29 cellular contexts compared by ENCODE assay signal in the genomic region with DNA sequence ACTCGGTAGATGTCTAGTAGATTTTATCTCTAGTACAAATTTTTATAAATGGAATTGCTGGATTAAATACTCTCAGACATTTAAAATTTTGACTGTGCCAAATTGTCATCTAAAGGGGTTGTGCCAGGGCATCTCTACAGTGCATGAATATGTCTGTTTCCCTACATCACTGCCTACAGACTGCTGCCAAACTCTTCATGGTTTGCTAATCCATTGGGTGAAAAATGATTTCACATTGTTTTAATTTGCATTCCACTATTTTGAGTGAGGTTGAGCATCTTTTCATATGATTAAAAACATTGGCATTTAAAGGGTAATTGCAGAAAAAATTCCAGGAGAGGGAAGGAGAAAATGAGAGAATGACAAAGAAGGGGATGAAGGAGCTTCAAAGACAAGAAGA. TPM values are rescaled to one million over a fixed set of nuclear protein-coding genes. Genes with fewer than 3 reads are reported as not detected.
A peak's percentile ranks its signal among the peaks of the same experiment; 100 is the strongest.
DNase-seq lines count a peak whose midpoint lies in the region; ATAC-seq and TF ChIP-seq lines count a peak whose summit lies in the region.
"Had no signal": no experiment of that assay in that cellular context is flagged by ENCODE, and none has a peak within 500 bp of the region (broad histone marks: within the 10 kb centered on the region; RNA-seq: fewer than 3 reads in every experiment).

No MANE protein-coding gene starts in this region.

- no peaks in the 10 kb centered on the region for H3K4me1 Mint-ChIP-seq in CD14-positive monocyte
- H3K4me1 Mint-ChIP-seq in T-cell: no peaks in the 10 kb centered on the region

- H3K79me1 ChIP-seq in IMR-90 (ENCODE audit: low read depth in 1 of 2, low read length in 2 of 2): no peaks in the 10 kb centered on the region

- no peak overlapping the region for H3K4ac ChIP-seq in IMR-90 (ENCODE audit: low read depth, low read length)

- H2BK5ac ChIP-seq in IMR-90 (ENCODE audit: low read depth, low read length, poor library complexity, severe bottlenecking): no peak overlapping the region

- no peak overlapping the region for H4K8ac ChIP-seq in IMR-90 (ENCODE audit: low read depth in 2 of 2, low read length in 2 of 2)

- no peak overlapping the region for H4K91ac ChIP-seq in IMR-90 (ENCODE audit: insufficient read depth, low read depth, low read length)

- no peaks in the 10 kb centered on the region for H3K36me3 ChIP-seq in IMR-90 (ENCODE audit: control insufficient read depth, insufficient read depth, low read length)
- H3K36me3 ChIP-seq: BE2C, HAP-1, MG63 had no signal

- no peak overlapping the region for H3K4me3 ChIP-seq in IMR-90 (ENCODE audit: insufficient read depth, low read depth, low read length)
- H3K4me3 ChIP-seq: GM12878, HAP-1, MG63 had no signal

- no peak overlapping the region for H3K4me2 ChIP-seq in IMR-90 (ENCODE audit: low read depth, low read length)

- TF ChIP-seq RAD21 in IMR-90 (IDR thresholded peaks at IDR 0.05; ENCODE audit: low read length): no peak

- H3K27me3 Mint-ChIP-seq in CD14-positive monocyte (ENCODE audit: low read depth in 3 of 3) (peaks cover 0 to 2% (median 2%) of the 10 kb centered on the region in 3 donors), T-cell (peaks cover 0 to 7% of the 10 kb centered on the region in 2 donors)

- no peak for TF ChIP-seq CTCF in IMR-90 (conservative IDR thresholded peaks at IDR 0.05; ENCODE audit: low read depth, low read length)
- TF ChIP-seq CTCF in CD14-positive monocyte (IDR thresholded peaks at IDR 0.05): no peak

- no peak overlapping the region for H3K14ac ChIP-seq in IMR-90 (replicated peaks; ENCODE audit: low read depth, low read length)

- dilution Hi-C loops in IMR-90 (cut with HindIII; ENCODE audit: low sequenced_read_pairs, unreplicated experiment): no loop called here

- no peak overlapping the region for H4K5ac ChIP-seq in IMR-90 (ENCODE audit: low read depth, low read length)

- no peak overlapping the region for H2BK15ac ChIP-seq in IMR-90 (ENCODE audit: low read depth, low read length)

- H4K20me1 ChIP-seq in IMR-90 (ENCODE audit: insufficient read depth, low read length): no peaks in the 10 kb centered on the region

- no peak overlapping the region for H2BK120ac ChIP-seq in IMR-90 (ENCODE audit: low read depth, low read length)

- H3K9me3 ChIP-seq in IMR-90 (ENCODE audit: control insufficient read depth, insufficient read depth, low read length): peaks cover 2% of the 10 kb centered on the region; the same call in 1 of the 2 replicates
- H3K9me3 ChIP-seq: BE2C, HAP-1, MG63 had no signal

- H3K27me3 ChIP-seq in IMR-90 (ENCODE audit: control insufficient read depth, insufficient read depth, low read length): peaks cover 23% of the 10 kb centered on the region
- H3K27me3 ChIP-seq: BE2C, MG63 had no signal

- no peak overlapping the region for H3K23ac ChIP-seq in IMR-90 (ENCODE audit: low read depth, low read length)

- no peak overlapping the region for H3K56ac ChIP-seq in IMR-90 (ENCODE audit: extremely low read depth, insufficient read depth, low read length)

- BruUV-seq in IMR-90 (replicated peaks; lab: Mats Ljungman, UMichigan): no TSS peak

- in situ Hi-C loops in IMR-90 (cut with MboI; ENCODE audit: low sequenced_read_pairs): no loop called here

- ATAC-seq in IMR-90 (ENCODE audit: low read depth): no peak
- ATAC-seq in T-cell (replicated peaks in 1 of 4): no peak
- ATAC-seq in HG02588 (IDR thresholded peaks at IDR 0.05; ENCODE audit: unreplicated experiment): no peak
- ATAC-seq: GM12878 had no signal

- H2AFZ ChIP-seq in IMR-90 (replicated peaks; ENCODE audit: low read length, poor library complexity): peak overlapping the region; percentile 72

- no peak overlapping the region for H3K27ac ChIP-seq in IMR-90 (ENCODE audit: insufficient read depth, low read length)
- H3K27ac ChIP-seq: RWPE1 had no signal

- H2AK9ac ChIP-seq in IMR-90 (replicated peaks; ENCODE audit: low read depth, low read length, poor library complexity): no peak overlapping the region

- no peaks in the 10 kb centered on the region for H3K4me1 ChIP-seq in IMR-90 (ENCODE audit: control insufficient read depth, insufficient read depth, low read length)
- H3K4me1 ChIP-seq: BE2C, HAP-1 had no signal

- CTCF ChIA-PET in IMR-90 (lab: Yijun Ruan, JAX): no interaction called here
- CTCF ChIA-PET in T-cell (lab: Charles Lee): no interaction called here

- POLR2A ChIA-PET in IMR-90 (lab: Charles Lee; ENCODE audit: unreplicated experiment) (no interaction called here), T-cell (lab: Charles Lee) (no interaction called here)

- H3K9me3 Mint-ChIP-seq in CD14-positive monocyte (peaks cover 0 to 13% (median 9%) of the 10 kb centered on the region in 7 donors), T-cell (peaks cover 4 to 9% (median 5%) of the 10 kb centered on the region in 3 donors)

- H3K27ac Mint-ChIP-seq in CD14-positive monocyte (no peak overlapping the region), T-cell (no peak overlapping the region)

- WGBS in IMR-90 (ENCODE audit: extremely low coverage in 2 of 2, insufficient read length in 1 of 2), 2 experiments: no CpG with 5 or more reads among the region's 1 CpG

- no peak overlapping the region for H3K9ac ChIP-seq in IMR-90 (ENCODE audit: low read depth, low read length)

- intact Hi-C loops in IMR-90 (cut with micrococcal nuclease) (no loop called here), CD14-positive monocyte (cut with micrococcal nuclease) (no loop called here), posterior vena cava (cut with DNase I) (no loop called here)

- H3K4me3 Mint-ChIP-seq in CD14-positive monocyte (no peak overlapping the region), T-cell (no peak overlapping the region)

- no peak overlapping the region for H2AK5ac ChIP-seq in IMR-90 (ENCODE audit: low read depth, low read length)

- H3K36me3 Mint-ChIP-seq in CD14-positive monocyte: no peaks in the 10 kb centered on the region
- H3K36me3 Mint-ChIP-seq in T-cell: no peaks in the 10 kb centered on the region

- TF ChIP-seq POLR2A in IMR-90 (IDR thresholded peaks at IDR 0.05; ENCODE audit: low read depth, low read length): no peak

- no peak overlapping the region for H2BK20ac ChIP-seq in IMR-90 (ENCODE audit: low read depth, low read length)

- DNase-seq in AG08395 (ENCODE audit: low spot score) (peak; percentile 73), GM03348 (ENCODE audit: low spot score) (peak; percentile 62), IMR-90 (no peak), fibroblast of gingiva (ENCODE audit: low read depth) (peak; percentile 4), CD14-positive monocyte (ENCODE audit: low spot score) (no peak), T-cell (no peak), posterior vena cava (ENCODE audit: low spot score) (no peak)
- DNase-seq: 8988T; ACHN; BE2C; DMS153; DND-41; GOT3; KBM-7; MG63; NCI-H2029; NCI-H446 treated with DMSO at 0.1 percent for 48 hours; NCI-H526; NCI-H82; NK-92 treated with Interleukin-12 subunit alpha and Interleukin-12 subunit beta, amount 100 ng/mL, for 24 hours; SHP77 had no signal

- no peak overlapping the region for H3K18ac ChIP-seq in IMR-90 (ENCODE audit: low read depth, low read length)

- no peaks in the 10 kb centered on the region for H3K9me1 ChIP-seq in IMR-90 (ENCODE audit: insufficient read depth, low read length)

TF ChIP-seq in IMR-90, 13 proteins besides CTCF, POLR2A, EP300 and RAD21:
- TF ChIP-seq USF2 (IDR thresholded peaks at IDR 0.05; ENCODE audit: low read depth, low read length): no peak
- no peak for TF ChIP-seq CHD1 (IDR thresholded peaks at IDR 0.05; ENCODE audit: low read depth, low read length)
- TF ChIP-seq MAFK (IDR thresholded peaks at IDR 0.05; ENCODE audit: low read depth, low read length): no peak
- TF ChIP-seq, protein P1, sequence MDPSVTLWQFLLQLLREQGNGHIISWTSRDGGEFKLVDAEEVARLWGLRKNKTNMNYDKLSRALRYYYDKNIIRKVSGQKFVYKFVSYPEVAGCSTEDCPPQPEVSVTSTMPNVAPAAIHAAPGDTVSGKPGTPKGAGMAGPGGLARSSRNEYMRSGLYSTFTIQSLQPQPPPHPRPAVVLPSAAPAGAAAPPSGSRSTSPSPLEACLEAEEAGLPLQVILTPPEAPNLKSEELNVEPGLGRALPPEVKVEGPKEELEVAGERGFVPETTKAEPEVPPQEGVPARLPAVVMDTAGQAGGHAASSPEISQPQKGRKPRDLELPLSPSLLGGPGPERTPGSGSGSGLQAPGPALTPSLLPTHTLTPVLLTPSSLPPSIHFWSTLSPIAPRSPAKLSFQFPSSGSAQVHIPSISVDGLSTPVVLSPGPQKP (IDR thresholded peaks at IDR 0.05; ENCODE audit: borderline replicate concordance, low read depth, low read length): no peak
- TF ChIP-seq RFX5 (IDR thresholded peaks at IDR 0.05; ENCODE audit: low read depth, low read length): no peak
- TF ChIP-seq MXI1 (IDR thresholded peaks at IDR 0.05; ENCODE audit: borderline replicate concordance, low read depth, low read length): no peak
- TF ChIP-seq RCOR1 (IDR thresholded peaks at IDR 0.05; ENCODE audit: insufficient replicate concordance, low read length): no peak
- TF ChIP-seq BHLHE40 (IDR thresholded peaks at IDR 0.05; ENCODE audit: low read depth, low read length): no peak
- TF ChIP-seq CEBPB (IDR thresholded peaks at IDR 0.05; ENCODE audit: low read depth, low read length): no peak
- TF ChIP-seq FOS (IDR thresholded peaks at IDR 0.05; ENCODE audit: low read depth, low read length): no peak
- TF ChIP-seq NFE2L2 (IDR thresholded peaks at IDR 0.05; ENCODE audit: low read depth, low read length): no peak
- no peak for TF ChIP-seq SMC3 (IDR thresholded peaks at IDR 0.05; ENCODE audit: low read depth, low read length)

RNA-seq across cellular contexts. Expression of gene ADRA1D, which starts 33.9 kb away (rescaled TPM):
- total RNA-seq in IMR-90 (2012; rRNA removed): under 0.01 and 0.28 TPM in 2 replicates
- 1.4 and 1.8 TPM in 2 replicates for polyA plus RNA-seq in IMR-90 (2012; rRNA removed)
- polyA plus RNA-seq in IMR-90 (2012; cell fraction: cytosol; rRNA removed): 0.55 and 1.3 TPM in 2 replicates
- 0.36 and 1.1 TPM in 2 replicates for polyA plus RNA-seq in IMR-90 (2012; cell fraction: nucleus; rRNA removed; ENCODE audit: low replicate concordance)
- polyA plus RNA-seq in CD14-positive monocyte: not detected
- not detected for total RNA-seq in T-cell
- 1 to 10 TPM; 1.2 to 1.4 TPM for total RNA-seq in posterior vena cava
- total RNA-seq: G401; LHCN-M2; SK-MEL-5; T-helper 1 cell treated with Interleukin-12 subunit alpha and Interleukin-12 subunit beta and Interleukin-4 antibody, amounts not matched to agents 30 ng/mL and 1 ng/mL, for 36 hours had no signal

Comparison
In these comparisons a context has a peak if more than half of its experiments do, and no peak if none do; other contexts are left out.
1. DNase-seq: peak in AG08395 (single experiment), GM03348 (single experiment) and fibroblast of gingiva (single experiment); none in IMR-90 (single experiment), CD14-positive monocyte (single experiment), T-cell (0 of 34) and posterior vena cava (single experiment).